ENCODE assay signal across 22 cellular contexts in genomic region chr1:59012378-59012777, GRCh38.
DNase-seq lines count a peak whose midpoint lies in the region; ATAC-seq and TF ChIP-seq lines count a peak whose summit lies in the region.
"Had no signal": no experiment of that assay in that cellular context is flagged by ENCODE, and none has a peak within 500 bp of the region (broad histone marks: within the 10 kb centered on the region; RNA-seq: fewer than 3 reads in every experiment).

No MANE protein-coding gene starts in this region.

- no peak overlapping the region for H3K4me2 ChIP-seq in GM23338
- no peak overlapping the region for H3K4me2 ChIP-seq in mesenchymal stem cell (ENCODE audit: low read length, poor library complexity, severe bottlenecking)

- H3K36me3 ChIP-seq in GM23338 (ENCODE audit: insufficient read depth) (no peaks in the 10 kb centered on the region), mesenchymal stem cell (ENCODE audit: control insufficient read depth in 1 of 2, insufficient read depth in 2 of 2, low read depth in 1 of 2, low read length in 2 of 2) (no peaks in the 10 kb centered on the region), stomach (no peaks in the 10 kb centered on the region)
- H3K36me3 ChIP-seq: adrenal gland, esophagus muscularis mucosa, upper lobe of left lung had no signal

- peaks cover 50% of the 10 kb centered on the region for H3K4me1 Mint-ChIP-seq in GM23338
- H3K4me1 Mint-ChIP-seq in WTC11, result peaks cover 55% of the 10 kb centered on the region
- H3K4me1 Mint-ChIP-seq in Calu3 (ENCODE audit: low read depth, unreplicated experiment), result peaks cover 9% of the 10 kb centered on the region

- DNase-seq in GM23338 (ENCODE audit: low spot score) (no peak), WTC11 (ENCODE audit: low spot score) (no peak), mesenchymal stem cell (no peak), stomach (no peak), NCI-H128 (lab: John Stamatoyannopoulos, UW; ENCODE audit: unreplicated experiment) (no peak), Calu3 (no peak), NCI-H774 (lab: John Stamatoyannopoulos, UW) (no peak)
- no peak for DNase-seq in activated CD4-positive, CD25-positive, alpha-beta regulatory T cell (lab: John Stamatoyannopoulos, UW)
- DNase-seq: activated CD4-positive, CD25-positive, alpha-beta regulatory T cell treated with anti-CD3 and anti-CD28 coated beads, Interleukin-2, amount 50 U/mL, for 72 hours; central memory CD4-positive, alpha-beta T cell; naive thymus-derived CD8-positive, alpha-beta T cell; NCI-H2029 treated with DMSO at 0.1 percent for 48 hours; NCI-H510A; OCI-M1; SHP77 treated with DMSO at 0.1 percent for 48 hours; stimulated activated CD4-positive, alpha-beta T cell treated with anti-CD3 and anti-CD28 coated beads, Interleukin-12 subunit alpha, Interleukin-12 subunit beta, amount 100 ng/mL, for 4 hours; T-helper 9 cell; upper lobe of left lung had no signal

- POLR2A ChIA-PET in WTC11 (lab: Charles Lee), result interaction anchor here (0.9 kb wide), 1 partner anchor 10 kb away, joined by 3 read pairs; no protein-coding TSS in a partner anchor

- no peak overlapping the region for H3K27ac Mint-ChIP-seq in GM23338
- H3K27ac Mint-ChIP-seq in WTC11, result peak overlapping the region; percentile 98; the same call in 1 of the 2 replicates
- H3K27ac Mint-ChIP-seq in Calu3 (ENCODE audit: unreplicated experiment), result no peak overlapping the region
- H3K27ac Mint-ChIP-seq: activated T-helper 2 cell treated with anti-CD3 and anti-CD28 coated beads, Interferon-gamma antibody, Interleukin-2, Interleukin-4, amounts not matched to agents 10 μg/mL and 5 μg/mL and 100 μg/mL, durations not matched to agents 14 hours and 24 hours and 36 hours; progenitor cell of endocrine pancreas had no signal

- H2BK5ac ChIP-seq in mesenchymal stem cell (ENCODE audit: low read depth, low read length, poor library complexity, severe bottlenecking), result no peak overlapping the region

- TF ChIP-seq EP300 in stomach (IDR thresholded peaks at IDR 0.05), result no peak

- CTCF ChIA-PET in WTC11 (lab: Charles Lee), result interaction anchor here (1.3 kb wide), 2 partner anchors 55 to 171 kb away, joined by 3 to 6 read pairs; no protein-coding TSS in a partner anchor
- CTCF ChIA-PET in Calu3 (lab: Charles Lee), result no interaction called here

- no peak overlapping the region for H3K4me3 ChIP-seq in GM23338
- H3K4me3 ChIP-seq in mesenchymal stem cell (ENCODE audit: insufficient read depth in 1 of 2, low read depth in 1 of 2, low read length in 2 of 2), result no peak overlapping the region
- no peak overlapping the region for H3K4me3 ChIP-seq in stomach
- H3K4me3 ChIP-seq: adrenal gland, upper lobe of left lung had no signal

- no peak overlapping the region for H3K23ac ChIP-seq in mesenchymal stem cell (ENCODE audit: low read length in 2 of 2)

- H2AK5ac ChIP-seq in mesenchymal stem cell (ENCODE audit: low read length, severe bottlenecking), result no peak overlapping the region

- H3K4ac ChIP-seq in mesenchymal stem cell (ENCODE audit: low read depth in 1 of 2, low read length in 2 of 2), result no peak overlapping the region

- H2AFZ ChIP-seq in GM23338, result no peak overlapping the region
- H2AFZ ChIP-seq in mesenchymal stem cell (ENCODE audit: low read depth, low read length), result no peak overlapping the region

- peaks cover 3% of the 10 kb centered on the region for H3K9me2 ChIP-seq in GM23338 (ENCODE audit: insufficient read depth)

- H3K27me3 ChIP-seq in GM23338 (ENCODE audit: insufficient read depth), result no peaks in the 10 kb centered on the region
- no peaks in the 10 kb centered on the region for H3K27me3 ChIP-seq in mesenchymal stem cell (ENCODE audit: control insufficient read depth in 1 of 2, insufficient read depth in 1 of 2, low read length in 2 of 2)
- H3K27me3 ChIP-seq in stomach, result no peaks in the 10 kb centered on the region
- H3K27me3 ChIP-seq: adrenal gland, esophagus muscularis mucosa, upper lobe of left lung had no signal

- no peak overlapping the region for H2BK120ac ChIP-seq in mesenchymal stem cell (ENCODE audit: low read depth, low read length)

- H3K27ac ChIP-seq in GM23338 (ENCODE audit: low read depth) (peak overlapping the region; percentile 94; the same call in 1 of the 2 replicates), mesenchymal stem cell (ENCODE audit: low read length, poor library complexity, severe bottlenecking) (no peak overlapping the region), stomach (peak overlapping the region in 3 of 5 donors; percentile 81 to 89 (median 88))

- H3F3A ChIP-seq in GM23338 (replicated peaks; ENCODE audit: low read depth), result no peaks in the 10 kb centered on the region

- 90% methylated on average over 3 of the region's 3 CpGs for WGBS in mesenchymal stem cell
- 90 to 97% (median 95%) methylated on average over 3 of the region's 3 CpGs for WGBS in stomach, 5 donors

- H3K18ac ChIP-seq in mesenchymal stem cell (ENCODE audit: low read depth in 1 of 2, low read length in 2 of 2), result no peak overlapping the region

- no peaks in the 10 kb centered on the region; the same call in 2 of the 3 replicates for H3K9me3 Mint-ChIP-seq in GM23338
- no peaks in the 10 kb centered on the region for H3K9me3 Mint-ChIP-seq in WTC11
- H3K9me3 Mint-ChIP-seq in Calu3 (ENCODE audit: low read depth, unreplicated experiment), result no peaks in the 10 kb centered on the region
- H3K9me3 Mint-ChIP-seq: activated T-helper 2 cell treated with anti-CD3 and anti-CD28 coated beads, Interferon-gamma antibody, Interleukin-2, Interleukin-4, amounts not matched to agents 10 μg/mL and 5 μg/mL and 100 μg/mL, durations not matched to agents 14 hours and 24 hours and 36 hours; naive thymus-derived CD8-positive, alpha-beta T cell had no signal

- H4K20me1 ChIP-seq in GM23338 (replicated peaks; ENCODE audit: insufficient read depth), result no peaks in the 10 kb centered on the region

- no peak overlapping the region for H4K91ac ChIP-seq in mesenchymal stem cell (ENCODE audit: low read length)

- H2BK12ac ChIP-seq in mesenchymal stem cell (ENCODE audit: low read length in 2 of 2), result no peak overlapping the region

- ATAC-seq in GM23338, result no peak
- no peak for ATAC-seq in WTC11
- ATAC-seq: naive thymus-derived CD8-positive, alpha-beta T cell had no signal

- no peak for TF ChIP-seq POLR2A in stomach (IDR thresholded peaks at IDR 0.05)

- H3K9ac ChIP-seq in mesenchymal stem cell (ENCODE audit: low read length), result peak overlapping the region; percentile 89

- H3K9me3 ChIP-seq in mesenchymal stem cell (ENCODE audit: control insufficient read depth, low read length) (no peaks in the 10 kb centered on the region), stomach (no peaks in the 10 kb centered on the region)
- H3K9me3 ChIP-seq: adrenal gland, esophagus muscularis mucosa, upper lobe of left lung had no signal

- no peak overlapping the region for H2BK15ac ChIP-seq in mesenchymal stem cell (ENCODE audit: low read depth, poor library complexity, severe bottlenecking)

- intact Hi-C loops in stomach (cut with DNase I; ENCODE audit: low total_unique reads) (no loop called here), Calu3 (cut with micrococcal nuclease; ENCODE audit: unreplicated experiment) (no loop called here)

- TF ChIP-seq CTCF in GM23338 (conservative IDR thresholded peaks at IDR 0.05; ENCODE audit: low read depth in 2 of 2) (no peak), WTC11 (IDR thresholded peaks at IDR 0.05) (no peak), stomach (IDR thresholded peaks at IDR 0.05) (no peak), Calu3 (IDR thresholded peaks at IDR 0.05; ENCODE audit: unreplicated experiment) (no peak)

- H3K27me3 Mint-ChIP-seq in GM23338 (ENCODE audit: insufficient read depth, low read depth, poor library complexity) (peaks cover 4% of the 10 kb centered on the region), WTC11 (ENCODE audit: low read depth) (peaks cover 11% of the 10 kb centered on the region), Calu3 (ENCODE audit: unreplicated experiment) (no peaks in the 10 kb centered on the region)

- no peak overlapping the region for H4K8ac ChIP-seq in mesenchymal stem cell (ENCODE audit: low read length)

- no TSS peak for BruUV-seq in Calu3 (replicated peaks; lab: Mats Ljungman, UMichigan)

- H3K79me2 ChIP-seq in GM23338 (replicated peaks; ENCODE audit: insufficient read depth), result no peaks in the 10 kb centered on the region

- H3K4me3 Mint-ChIP-seq in GM23338, result no peak overlapping the region
- no peak overlapping the region for H3K4me3 Mint-ChIP-seq in WTC11
- no peak overlapping the region for H3K4me3 Mint-ChIP-seq in Calu3 (ENCODE audit: low read depth, unreplicated experiment)
- H3K4me3 Mint-ChIP-seq: naive thymus-derived CD8-positive, alpha-beta T cell had no signal

- peaks cover 26% of the 10 kb centered on the region for H3K4me1 ChIP-seq in GM23338 (ENCODE audit: insufficient read depth)
- H3K4me1 ChIP-seq in mesenchymal stem cell (ENCODE audit: control insufficient read depth, insufficient read depth, low read depth, low read length), result peaks cover 18% of the 10 kb centered on the region
- H3K4me1 ChIP-seq in stomach, result peaks cover 14 to 40% (median 27%) of the 10 kb centered on the region in 4 donors

- peaks cover 2% of the 10 kb centered on the region for H3K79me1 ChIP-seq in mesenchymal stem cell (replicated peaks; ENCODE audit: low read length, poor library complexity, severe bottlenecking)

- no peaks in the 10 kb centered on the region for H3K36me3 Mint-ChIP-seq in GM23338 (ENCODE audit: low read depth)
- no peaks in the 10 kb centered on the region for H3K36me3 Mint-ChIP-seq in WTC11
- no peaks in the 10 kb centered on the region for H3K36me3 Mint-ChIP-seq in Calu3 (ENCODE audit: insufficient read depth, unreplicated experiment)
- H3K36me3 Mint-ChIP-seq: naive thymus-derived CD8-positive, alpha-beta T cell had no signal

- no peak overlapping the region for H3K14ac ChIP-seq in mesenchymal stem cell (ENCODE audit: low read length in 2 of 2)

TF ChIP-seq in GM23338, 12 proteins besides CTCF, POLR2A, EP300 and RAD21 (continues in another document):
- TF ChIP-seq ZNF331 (CRISPR knock-in tag; IDR thresholded peaks at IDR 0.05; ENCODE audit: low read depth) (no peak), ZNF114 (CRISPR knock-in tag; IDR thresholded peaks at IDR 0.05) (no peak), JUNB (IDR thresholded peaks at IDR 0.05; ENCODE audit: unreplicated experiment) (no peak), EZH2phosphoT487 (IDR thresholded peaks at IDR 0.05; ENCODE audit: unreplicated experiment) (no peak)

TF ChIP-seq in WTC11, 78 proteins besides CTCF, POLR2A, EP300 and RAD21 (continues in another document):
- TF ChIP-seq IRF1 (CRISPR knock-in tag; IDR thresholded peaks at IDR 0.05) (no peak), ZNF416 (CRISPR knock-in tag; IDR thresholded peaks at IDR 0.05) (no peak)
